ENCODE assay signal across 29 cellular contexts in the genomic region with DNA sequence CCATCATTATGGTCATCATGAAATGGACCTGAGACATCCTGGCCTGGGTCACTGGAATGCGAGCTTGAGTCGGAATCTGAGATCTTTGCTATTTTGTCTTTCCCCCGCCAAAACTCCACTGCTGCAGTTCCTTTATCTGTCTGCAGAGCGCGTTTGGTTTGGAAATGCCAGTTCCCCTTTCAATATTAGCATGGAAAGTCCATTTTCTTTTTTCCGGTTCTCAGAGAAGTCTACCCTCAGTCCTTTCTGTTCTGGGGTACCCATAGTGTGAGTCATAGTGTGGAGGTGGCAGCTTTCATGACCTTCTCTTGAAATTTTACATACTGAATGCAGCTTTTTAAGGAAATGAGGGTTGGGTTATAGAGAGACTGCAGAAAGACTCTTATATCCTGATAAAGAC. TPM values are rescaled to one million over a fixed set of nuclear protein-coding genes. Genes with fewer than 3 reads are reported as not detected.
DNase-seq lines count a peak whose midpoint lies in the region; ATAC-seq and TF ChIP-seq lines count a peak whose summit lies in the region.
"Had no signal": no experiment of that assay in that cellular context is flagged by ENCODE, and none has a peak within 500 bp of the region (broad histone marks: within the 10 kb centered on the region; RNA-seq: fewer than 3 reads in every experiment).

No MANE protein-coding gene starts in this region.

- CTCF ChIA-PET in RWPE1 (lab: Yijun Ruan, JAX), result no interaction called here
- CTCF ChIA-PET in activated CD4-positive, alpha-beta memory T cell treated with anti-CD3 and anti-CD28 coated beads, Interleukin-2, amount 10 ng/mL, durations not matched to agents 7 days and 5 days (lab: Charles Lee), result no interaction called here

- no peak overlapping the region for H3K27ac Mint-ChIP-seq in stimulated activated naive CD8-positive, alpha-beta T cell treated with anti-CD3 and anti-CD28 coated beads, Interleukin-15, amount 100 ng/mL, for 72 hours
- H3K27ac Mint-ChIP-seq in activated CD4-positive, alpha-beta memory T cell treated with anti-CD3 and anti-CD28 coated beads, Interleukin-2, amount 10 ng/mL, durations not matched to agents 7 days and 5 days, result no peak overlapping the region
- H3K27ac Mint-ChIP-seq: activated naive CD4-positive, alpha-beta T cell treated with anti-CD3 and anti-CD28 coated beads, Interleukin-2, amount 50 U/mL, for 24 hours; CD4-positive, alpha-beta T cell; HFFc6; neural progenitor cell; T-helper 17 cell had no signal

- H3K4me3 ChIP-seq in OCI-LY3 (ENCODE audit: low read length), result 0 out of 2 replicates have a peak overlapping the region, but pooled peaks have one; percentile 6
- H3K4me3 ChIP-seq: left lung, neural progenitor cell, psoas muscle, smooth muscle cell, vagina had no signal

- no peak overlapping the region for H3K4me3 Mint-ChIP-seq in stimulated activated naive CD8-positive, alpha-beta T cell treated with anti-CD3 and anti-CD28 coated beads, Interleukin-15, amount 100 ng/mL, for 72 hours
- H3K4me3 Mint-ChIP-seq in activated CD4-positive, alpha-beta memory T cell treated with anti-CD3 and anti-CD28 coated beads, Interleukin-2, amount 10 ng/mL, durations not matched to agents 7 days and 5 days, result no peak overlapping the region
- H3K4me3 Mint-ChIP-seq: activated naive CD4-positive, alpha-beta T cell treated with anti-CD3 and anti-CD28 coated beads, Interleukin-2, amount 50 U/mL, for 24 hours; CD4-positive, alpha-beta T cell; HFFc6; neural progenitor cell; T-helper 17 cell had no signal

- H3K27me3 ChIP-seq in OCI-LY3 (ENCODE audit: low read depth, low read length), result peaks cover 35% of the 10 kb centered on the region
- H3K27me3 ChIP-seq: neural progenitor cell, vagina had no signal

- no peaks in the 10 kb centered on the region for H3K9me3 Mint-ChIP-seq in stimulated activated naive CD8-positive, alpha-beta T cell treated with anti-CD3 and anti-CD28 coated beads, Interleukin-15, amount 100 ng/mL, for 72 hours
- no peaks in the 10 kb centered on the region for H3K9me3 Mint-ChIP-seq in activated CD4-positive, alpha-beta memory T cell treated with anti-CD3 and anti-CD28 coated beads, Interleukin-2, amount 10 ng/mL, durations not matched to agents 7 days and 5 days
- H3K9me3 Mint-ChIP-seq: activated naive CD4-positive, alpha-beta T cell treated with anti-CD3 and anti-CD28 coated beads, Interleukin-2, amount 50 U/mL, for 24 hours; CD4-positive, alpha-beta T cell; neural progenitor cell had no signal

- H3K4me1 ChIP-seq in OCI-LY3 (ENCODE audit: low read length), result peaks cover 12% of the 10 kb centered on the region
- H3K4me1 ChIP-seq: left lung, psoas muscle, vagina had no signal

- H3K36me3 ChIP-seq in OCI-LY3 (replicated peaks; ENCODE audit: low read depth, low read length), result no peaks in the 10 kb centered on the region
- H3K36me3 ChIP-seq: left lung, neural progenitor cell, vagina had no signal

- no peaks in the 10 kb centered on the region for H3K36me3 Mint-ChIP-seq in activated CD4-positive, alpha-beta memory T cell treated with anti-CD3 and anti-CD28 coated beads, Interleukin-2, amount 10 ng/mL, durations not matched to agents 7 days and 5 days (ENCODE audit: low read depth)
- H3K36me3 Mint-ChIP-seq: activated naive CD4-positive, alpha-beta T cell treated with anti-CD3 and anti-CD28 coated beads, Interleukin-2, amount 50 U/mL, for 24 hours; neural progenitor cell had no signal

- POLR2A ChIA-PET in RWPE1 (lab: Yijun Ruan, JAX; ENCODE audit: low non-redundant PET), result no interaction called here
- POLR2A ChIA-PET in activated CD4-positive, alpha-beta memory T cell treated with anti-CD3 and anti-CD28 coated beads, Interleukin-2, amount 10 ng/mL, durations not matched to agents 7 days and 5 days (lab: Charles Lee), result no interaction called here

- ATAC-seq in stimulated activated naive CD8-positive, alpha-beta T cell treated with anti-CD3 and anti-CD28 coated beads, Interleukin-15, Interleukin-2, amounts not matched to agents 100 U/mL and 50 U/mL, for 24 hours, result peak; percentile 48
- no peak for ATAC-seq in stimulated activated naive CD8-positive, alpha-beta T cell treated with anti-CD3 and anti-CD28 coated beads, Interleukin-15, amount 100 ng/mL, for 72 hours
- ATAC-seq in GM21717 (IDR thresholded peaks at IDR 0.05; ENCODE audit: unreplicated experiment), result peak; percentile 52
- no peak for ATAC-seq in HG02642 (IDR thresholded peaks at IDR 0.05; ENCODE audit: poor library complexity, unreplicated experiment)
- ATAC-seq: left lung, psoas muscle, T-helper 17 cell had no signal

- no peak overlapping the region for H3K9ac ChIP-seq in OCI-LY3 (ENCODE audit: low read length)
- H3K9ac ChIP-seq: neural progenitor cell had no signal

- H3K27me3 Mint-ChIP-seq in stimulated activated naive CD8-positive, alpha-beta T cell treated with anti-CD3 and anti-CD28 coated beads, Interleukin-15, amount 100 ng/mL, for 72 hours, result peaks cover 80% of the 10 kb centered on the region
- H3K27me3 Mint-ChIP-seq in activated CD4-positive, alpha-beta memory T cell treated with anti-CD3 and anti-CD28 coated beads, Interleukin-2, amount 10 ng/mL, durations not matched to agents 7 days and 5 days, result peaks cover 43% of the 10 kb centered on the region

- peak overlapping the region; percentile 49 for H3K4me2 ChIP-seq in OCI-LY3 (ENCODE audit: low read length)
- H3K4me2 ChIP-seq: neural progenitor cell, smooth muscle cell had no signal

- H4K20me1 ChIP-seq in OCI-LY3 (ENCODE audit: insufficient read depth, low read length), result no peaks in the 10 kb centered on the region

- H3K9me3 ChIP-seq in OCI-LY3 (ENCODE audit: insufficient read depth, low read length), result no peaks in the 10 kb centered on the region
- H3K9me3 ChIP-seq: left lung, psoas muscle, vagina had no signal

- H3K27ac ChIP-seq in OCI-LY3 (ENCODE audit: low read length) (no peak overlapping the region), RWPE1 (no peak overlapping the region)
- H3K27ac ChIP-seq: left lung, neural progenitor cell, psoas muscle, vagina had no signal

- TF ChIP-seq CTCF in OCI-LY3 (IDR thresholded peaks at IDR 0.05; ENCODE audit: low read depth, low read length), result peak; percentile 61
- no peak for TF ChIP-seq CTCF in RWPE1 (conservative IDR thresholded peaks at IDR 0.05; ENCODE audit: low read depth)

- peaks cover 6% of the 10 kb centered on the region for H3K4me1 Mint-ChIP-seq in stimulated activated naive CD8-positive, alpha-beta T cell treated with anti-CD3 and anti-CD28 coated beads, Interleukin-15, amount 100 ng/mL, for 72 hours
- no peaks in the 10 kb centered on the region for H3K4me1 Mint-ChIP-seq in activated CD4-positive, alpha-beta memory T cell treated with anti-CD3 and anti-CD28 coated beads, Interleukin-2, amount 10 ng/mL, durations not matched to agents 7 days and 5 days
- H3K4me1 Mint-ChIP-seq: activated naive CD4-positive, alpha-beta T cell treated with anti-CD3 and anti-CD28 coated beads, Interleukin-2, amount 50 U/mL, for 24 hours; T-helper 17 cell had no signal

- no peak for DNase-seq in stimulated activated naive CD8-positive, alpha-beta T cell treated with anti-CD3 and anti-CD28 coated beads, Interleukin-15, Interleukin-2, amounts not matched to agents 100 U/mL and 50 U/mL, for 24 hours
- DNase-seq in stimulated activated naive CD8-positive, alpha-beta T cell treated with anti-CD3 and anti-CD28 coated beads, Interleukin-15, amount 100 ng/mL, for 72 hours, result no peak
- DNase-seq in RWPE1 (ENCODE audit: low spot score) (no peak), SKM-1 (lab: John Stamatoyannopoulos, UW; ENCODE audit: unreplicated experiment) (no peak)
- no peak for DNase-seq in activated CD4-positive, alpha-beta memory T cell treated with anti-CD3 and anti-CD28 coated beads, Interleukin-2, amount 10 ng/mL, durations not matched to agents 7 days and 5 days
- DNase-seq: CD4-positive, alpha-beta T cell; cerebellar nuclear complex; DMS153; effector CD8-positive, alpha-beta T cell; GF-D8; glutamatergic neuron; HFFc6; KBM-7; left lung; midbrain; NCI-H1092 treated with DMSO at 0.1 percent for 48 hours; NCI-H2081 treated with DMSO at 0.1 percent for 48 hours; NCI-H510A treated with DMSO at 0.1 percent for 48 hours; psoas muscle; SHP77 treated with DMSO at 0.1 percent for 48 hours; stimulated activated CD4-positive, alpha-beta T cell treated with anti-CD3 and anti-CD28 coated beads, Interleukin-4, amount 100 ng/mL, for 24 hours; T-helper 17 cell had no signal

- no peaks in the 10 kb centered on the region for H3K79me2 ChIP-seq in OCI-LY3 (ENCODE audit: low read length)

- H2AFZ ChIP-seq in OCI-LY3 (ENCODE audit: low read depth, low read length), result no peak overlapping the region
- H2AFZ ChIP-seq: neural progenitor cell had no signal

RNA-seq across cellular contexts. Expression of a gene that starts 14.6 kb away (rescaled TPM):
- total RNA-seq in activated CD4-positive, alpha-beta memory T cell treated with anti-CD3 and anti-CD28 coated beads, Interleukin-2, amount 10 ng/mL, durations not matched to agents 7 days and 5 days, result not detected
- total RNA-seq: CD4-positive, alpha-beta T cell; HFFc6; smooth muscle cell; T-helper 17 cell; vagina had no signal

Comparison
In these comparisons a context has a peak if more than half of its experiments do, and no peak if none do; other contexts are left out.
1. ATAC-seq: peak in stimulated activated naive CD8-positive, alpha-beta T cell treated with anti-CD3 and anti-CD28 coated beads, Interleukin-15, Interleukin-2, amounts not matched to agents 100 U/mL and 50 U/mL, for 24 hours (single experiment) and GM21717 (single experiment); none in stimulated activated naive CD8-positive, alpha-beta T cell treated with anti-CD3 and anti-CD28 coated beads, Interleukin-15, amount 100 ng/mL, for 72 hours (single experiment) and HG02642 (single experiment).